ENCODE assay signal across 8 cellular contexts in genomic region chr1:35079003-35079930, GRCh38. TPM values are rescaled to one million over a fixed set of nuclear protein-coding genes. Genes with fewer than 3 reads are reported as not detected.
A peak's percentile ranks its signal among the peaks of the same experiment; 100 is the strongest.
DNase-seq lines count a peak whose midpoint lies in the region; ATAC-seq, FAIRE-seq and TF ChIP-seq lines count a peak whose summit lies in the region.

ZMYM1 (plus strand) TSS chr1:35079385; CDS start chr1:35093988, 14,603 bp downstream.

- peaks cover 0 to 5% of the 10 kb centered on the region in 2 donors for H3K4me1 ChIP-seq in ascending aorta
- no peaks in the 10 kb centered on the region for H3K4me1 ChIP-seq in rectal smooth muscle tissue (ENCODE audit: control insufficient read depth, insufficient read depth, low read length)
- H3K4me1 ChIP-seq in vagina, result peaks cover 24% of the 10 kb centered on the region

- peaks cover 0 to 3% of the 10 kb centered on the region in 2 donors for H3K36me3 ChIP-seq in ascending aorta
- H3K36me3 ChIP-seq in rectal smooth muscle tissue (ENCODE audit: control insufficient read depth, insufficient read depth, low read length), result peaks cover 2% of the 10 kb centered on the region
- no peaks in the 10 kb centered on the region for H3K36me3 ChIP-seq in vagina

- H3K9me3 ChIP-seq in ascending aorta (no peaks in the 10 kb centered on the region), vagina (no peaks in the 10 kb centered on the region)

- peak; percentile 93 for ATAC-seq in HG02798 (IDR thresholded peaks at IDR 0.05; ENCODE audit: poor library complexity, unreplicated experiment)

- H3K27ac ChIP-seq in ascending aorta, result peak within 1 kb of the TSS; percentile 85 to 94
- H3K27ac ChIP-seq in rectal smooth muscle tissue (ENCODE audit: low read depth, low read length), result peak within 1 kb of the TSS; percentile 92
- peak within 1 kb of the TSS; percentile 88 for H3K27ac ChIP-seq in vagina

- intact Hi-C loops in ascending aorta (cut with DNase I), result loop anchor here (1.0 to 2.0 kb wide), 2 partner anchors 48 to 94 kb away; partner anchors contain the start of genes TMEM35B and ZMYM6
- intact Hi-C loops in vagina (cut with DNase I), result no loop called here

- peaks cover 20% of the 10 kb centered on the region for H3K4me1 Mint-ChIP-seq in T-helper 1 cell treated with Interleukin-12 subunit alpha and Interleukin-12 subunit beta and Interleukin-4 antibody, amounts not matched to agents 30 μg/mL and 1 μg/mL, for 36 hours (ENCODE audit: low read depth)

- H3K27ac Mint-ChIP-seq in T-helper 1 cell treated with Interleukin-12 subunit alpha and Interleukin-12 subunit beta and Interleukin-4 antibody, amounts not matched to agents 30 μg/mL and 1 μg/mL, for 36 hours, result peak within 1 kb of the TSS; percentile 99

- DNase-seq in GM12892 (ENCODE audit: insufficient read length) (peak; percentile 79), NCI-H1436 treated with DMSO at 0.1 percent for 48 hours (lab: John Stamatoyannopoulos, UW) (peak; percentile 31), ascending aorta (ENCODE audit: low spot score in 2 of 2) (peak; percentile 19 to 89), hepatic stellate cell (ENCODE audit: low spot score) (peak; percentile 87), vagina (ENCODE audit: extremely low spot score in 2 of 2) (peak in 1 of 2 donors; percentile 85)

- H3K4me3 ChIP-seq in ascending aorta (peak within 1 kb of the TSS; percentile 74 to 77), rectal smooth muscle tissue (ENCODE audit: low read length) (peak within 1 kb of the TSS; percentile 87), vagina (peak within 1 kb of the TSS; percentile 70 to 74)

- H3K27me3 Mint-ChIP-seq in T-helper 1 cell treated with Interleukin-12 subunit alpha and Interleukin-12 subunit beta and Interleukin-4 antibody, amounts not matched to agents 30 μg/mL and 1 μg/mL, for 36 hours (ENCODE audit: low read depth), result peaks cover 3% of the 10 kb centered on the region

- peaks cover 12% of the 10 kb centered on the region for H3K36me3 Mint-ChIP-seq in T-helper 1 cell treated with Interleukin-12 subunit alpha and Interleukin-12 subunit beta and Interleukin-4 antibody, amounts not matched to agents 30 μg/mL and 1 μg/mL, for 36 hours (ENCODE audit: low read depth)

- H3K4me3 Mint-ChIP-seq in T-helper 1 cell treated with Interleukin-12 subunit alpha and Interleukin-12 subunit beta and Interleukin-4 antibody, amounts not matched to agents 30 μg/mL and 1 μg/mL, for 36 hours, result peak within 1 kb of the TSS; percentile 98

- H3K9ac ChIP-seq in rectal smooth muscle tissue (ENCODE audit: low read length), result peak within 1 kb of the TSS; percentile 43

- TF ChIP-seq POLR2A in GM12892 (IDR thresholded peaks at IDR 0.05; ENCODE audit: low read depth, low read length) (peak; percentile 84), vagina (IDR thresholded peaks at IDR 0.05) (no peak)

- FAIRE-seq in GM12892 (lab: Jason Lieb, UNC), result peak; percentile 83

- no peaks in the 10 kb centered on the region for H3K27me3 ChIP-seq in ascending aorta
- H3K27me3 ChIP-seq in rectal smooth muscle tissue (ENCODE audit: control insufficient read depth, insufficient read depth, low read length), result no peaks in the 10 kb centered on the region
- no peaks in the 10 kb centered on the region for H3K27me3 ChIP-seq in vagina

- H3K9me3 Mint-ChIP-seq in T-helper 1 cell treated with Interleukin-12 subunit alpha and Interleukin-12 subunit beta and Interleukin-4 antibody, amounts not matched to agents 30 μg/mL and 1 μg/mL, for 36 hours, result peaks cover 17% of the 10 kb centered on the region

- TF ChIP-seq CTCF in ascending aorta (IDR thresholded peaks at IDR 0.05), result no peak
- TF ChIP-seq CTCF in vagina (IDR thresholded peaks at IDR 0.05), result peak in 1 of 3 experiments; percentile 25

RNA-seq across cellular contexts. Expression of gene ZMYM1, which starts in this region (rescaled TPM):
- polyA plus RNA-seq in GM12892 (2012; ENCODE audit: missing spikeins), result 3.0 TPM
- total RNA-seq in ascending aorta (4.6 TPM), vagina (12.5 TPM)
